In genomic region chr3:9015250-9015649, GRCh38 we compare ENCODE assay signal across 28 cellular contexts.
"Had no signal": no experiment of that assay in that cellular context is flagged by ENCODE, and none has a peak within 500 bp of the region (broad histone marks: within the 10 kb centered on the region; RNA-seq: fewer than 3 reads in every experiment).

No MANE protein-coding gene starts in this region.

- DNase-seq: nephron progenitor cell; occipital lobe; ovary; posterior cingulate gyrus; psoas muscle; right cardiac atrium; right lobe of liver; sigmoid colon; small intestine; stimulated activated CD4-positive, alpha-beta T cell treated with anti-CD3 and anti-CD28 coated beads, Interleukin-15, amount 100 ng/mL, for 24 hours; stimulated activated CD4-positive, alpha-beta T cell treated with anti-CD3 and anti-CD28 coated beads, Interleukin-2, amount 100 ng/mL, for 24 hours; stimulated activated CD4-positive, alpha-beta T cell treated with anti-CD3 and anti-CD28 coated beads, Interleukin-2, amount 100 ng/mL, for 48 hours; stimulated activated CD4-positive, alpha-beta T cell treated with anti-CD3 and anti-CD28 coated beads, Interleukin-4, amount 100 ng/mL, for 24 hours; stimulated activated naive B cell treated with anti-CD40 and anti-IgM and Interleukin-4, amounts not matched to agents 10 μg/mL and 1 μg/mL and 100 μg/mL, for 72 hours; stimulated activated naive CD4-positive, alpha-beta T cell treated with Interleukin-2 at 50 U/mL for 16 hours; stomach; thyroid gland; trophoblast cell; upper lobe of left lung had no signal

- H3K9ac ChIP-seq: parathyroid adenoma had no signal

- H3K27ac ChIP-seq: ovary, parathyroid adenoma, psoas muscle, right lobe of liver, sigmoid colon, stomach, thoracic aorta, thyroid gland, tibial nerve, upper lobe of left lung, vagina had no signal

- H3K36me3 Mint-ChIP-seq: natural killer cell treated with Interleukin-12 subunit alpha and Interleukin-12 subunit beta and Interleukin-15 and Interleukin-18, amount 100 ng/mL, for 72 hours; stimulated activated effector memory CD8-positive, alpha-beta T cell treated with anti-CD3 and anti-CD28 coated beads, Interleukin-12 subunit alpha, Interleukin-12 subunit beta, amount 100 ng/mL, for 72 hours; stimulated activated naive B cell treated with anti-CD40 and anti-IgM and Interleukin-4, amounts not matched to agents 10 μg/mL and 1 μg/mL and 100 μg/mL, for 72 hours had no signal

- H3K4me1 ChIP-seq: parathyroid adenoma, psoas muscle, right lobe of liver, sigmoid colon, tibial nerve, upper lobe of left lung, vagina had no signal

- H3K4me3 Mint-ChIP-seq: natural killer cell treated with Interleukin-12 subunit alpha and Interleukin-12 subunit beta and Interleukin-15 and Interleukin-18, amount 100 ng/mL, for 72 hours; nephron progenitor cell; neural crest cell; stimulated activated effector memory CD8-positive, alpha-beta T cell treated with anti-CD3 and anti-CD28 coated beads, Interleukin-12 subunit alpha, Interleukin-12 subunit beta, amount 100 ng/mL, for 72 hours; stimulated activated naive B cell treated with anti-CD40 and anti-IgM and Interleukin-4, amounts not matched to agents 10 μg/mL and 1 μg/mL and 100 μg/mL, for 72 hours; stimulated activated naive CD8-positive, alpha-beta T cell treated with anti-CD3 and anti-CD28 coated beads, Interleukin-15, Interleukin-2, amounts not matched to agents 100 ng/mL and 50 ng/mL, for 24 hours had no signal

- ATAC-seq: natural killer cell treated with Interleukin-12 subunit alpha and Interleukin-12 subunit beta and Interleukin-15 and Interleukin-18, amount 100 ng/mL, for 72 hours; psoas muscle; right lobe of liver; stimulated activated effector memory CD8-positive, alpha-beta T cell treated with anti-CD3 and anti-CD28 coated beads, Interleukin-12 subunit alpha, Interleukin-12 subunit beta, amount 100 ng/mL, for 72 hours; stimulated activated naive B cell treated with anti-CD40 and anti-IgM and Interleukin-4, amounts not matched to agents 10 μg/mL and 1 μg/mL and 100 μg/mL, for 72 hours had no signal

- H3K4me3 ChIP-seq: ovary, psoas muscle, right lobe of liver, sigmoid colon, stomach, thoracic aorta, thyroid gland, tibial nerve, upper lobe of left lung, vagina had no signal

- H3K9me3 Mint-ChIP-seq: natural killer cell treated with Interleukin-12 subunit alpha and Interleukin-12 subunit beta and Interleukin-15 and Interleukin-18, amount 100 ng/mL, for 72 hours; nephron progenitor cell; neural crest cell; stimulated activated effector memory CD8-positive, alpha-beta T cell treated with anti-CD3 and anti-CD28 coated beads, Interleukin-12 subunit alpha, Interleukin-12 subunit beta, amount 100 ng/mL, for 72 hours; stimulated activated naive CD8-positive, alpha-beta T cell treated with anti-CD3 and anti-CD28 coated beads, Interleukin-15, Interleukin-2, amounts not matched to agents 100 ng/mL and 50 ng/mL, for 24 hours had no signal

- H2AFZ ChIP-seq: parathyroid adenoma had no signal

- H3K27ac Mint-ChIP-seq: natural killer cell treated with Interleukin-12 subunit alpha and Interleukin-12 subunit beta and Interleukin-15 and Interleukin-18, amount 100 ng/mL, for 72 hours; nephron progenitor cell; progenitor cell of endocrine pancreas; stimulated activated effector memory CD8-positive, alpha-beta T cell treated with anti-CD3 and anti-CD28 coated beads, Interleukin-12 subunit alpha, Interleukin-12 subunit beta, amount 100 ng/mL, for 72 hours; stimulated activated naive B cell treated with anti-CD40 and anti-IgM and Interleukin-4, amounts not matched to agents 10 μg/mL and 1 μg/mL and 100 μg/mL, for 72 hours; stimulated activated naive CD8-positive, alpha-beta T cell treated with anti-CD3 and anti-CD28 coated beads, Interleukin-15, Interleukin-2, amounts not matched to agents 100 ng/mL and 50 ng/mL, for 24 hours had no signal

- H3K36me3 ChIP-seq: ovary, right lobe of liver, sigmoid colon, thoracic aorta, thyroid gland, vagina had no signal

- H3K79me2 ChIP-seq: parathyroid adenoma had no signal

- H3K27me3 ChIP-seq: ovary, right lobe of liver, sigmoid colon, stomach, thyroid gland, tibial nerve, upper lobe of left lung, vagina had no signal

- H3K9me3 ChIP-seq: ovary, psoas muscle, right lobe of liver, sigmoid colon, stomach, thoracic aorta, thyroid gland, tibial nerve, upper lobe of left lung, vagina had no signal

- H3K4me1 Mint-ChIP-seq: stimulated activated effector memory CD8-positive, alpha-beta T cell treated with anti-CD3 and anti-CD28 coated beads, Interleukin-12 subunit alpha, Interleukin-12 subunit beta, amount 100 ng/mL, for 72 hours; stimulated activated naive B cell treated with anti-CD40 and anti-IgM and Interleukin-4, amounts not matched to agents 10 μg/mL and 1 μg/mL and 100 μg/mL, for 72 hours had no signal

- H3K27me3 Mint-ChIP-seq: progenitor cell of endocrine pancreas; stimulated activated naive CD8-positive, alpha-beta T cell treated with anti-CD3 and anti-CD28 coated beads, Interleukin-15, Interleukin-2, amounts not matched to agents 100 ng/mL and 50 ng/mL, for 24 hours had no signal
